1 cellular context compared by ENCODE assay signal in genomic region chr3:84600703-84601225, GRCh38.
TF ChIP-seq lines count a peak whose summit lies in the region.

No MANE protein-coding gene starts in this region.

TF ChIP-seq in HepG2, 621 proteins besides CTCF, POLR2A, EP300 and RAD21 (continued from another document):
- no peak for TF ChIP-seq ZNF407 (CRISPR knock-in tag; IDR thresholded peaks at IDR 0.05; ENCODE audit: not compliant biosample characterization)
- TF ChIP-seq ZNF143 (CRISPR knock-in tag; IDR thresholded peaks at IDR 0.05) = no peak
- TF ChIP-seq GFI1 (CRISPR knock-in tag; IDR thresholded peaks at IDR 0.05; ENCODE audit: borderline replicate concordance) = no peak
- no peak for TF ChIP-seq ZNF580 (CRISPR knock-in tag; IDR thresholded peaks at IDR 0.05; ENCODE audit: borderline replicate concordance, low read depth)
- TF ChIP-seq ZNF646 (CRISPR knock-in tag; IDR thresholded peaks at IDR 0.05) = no peak
- TF ChIP-seq ZFP62 (CRISPR knock-in tag; IDR thresholded peaks at IDR 0.05) = no peak
TF ChIP-seq in HepG2: peak in this region for 0.
